13 cellular contexts compared by ENCODE assay signal in genomic region chr12:112664569-112664968, GRCh38.
DNase-seq lines count a peak whose midpoint lies in the region; ATAC-seq and TF ChIP-seq lines count a peak whose summit lies in the region.
"Had no signal": no experiment of that assay in that cellular context is flagged by ENCODE, and none has a peak within 500 bp of the region (broad histone marks: within the 10 kb centered on the region; RNA-seq: fewer than 3 reads in every experiment).

No MANE protein-coding gene starts in this region.

- H3K4me2 ChIP-seq in neural cell (ENCODE audit: low read length): no peak overlapping the region

- TF ChIP-seq CTCF in astrocyte of the spinal cord (IDR thresholded peaks at IDR 0.05; ENCODE audit: low read depth, low read length): no peak
- TF ChIP-seq CTCF in neural cell (IDR thresholded peaks at IDR 0.05; ENCODE audit: poor library complexity, severe bottlenecking): no peak
- TF ChIP-seq CTCF in GM10266 (IDR thresholded peaks at IDR 0.05; ENCODE audit: control insufficient read depth, insufficient read depth, low read depth, missing control alignments): no peak

- H3K27ac Mint-ChIP-seq in activated naive CD4-positive, alpha-beta T cell treated with anti-CD3 and anti-CD28 coated beads, Interleukin-2, amount 10 ng/mL, durations not matched to agents 7 days and 5 days: no peak overlapping the region
- H3K27ac Mint-ChIP-seq: activated naive CD8-positive, alpha-beta T cell had no signal

- no peaks in the 10 kb centered on the region for H3K9me2 ChIP-seq in neural cell (ENCODE audit: insufficient read depth, low read length)

- no peak overlapping the region for H3K27ac ChIP-seq in neural cell (ENCODE audit: low read length)
- H3K27ac ChIP-seq: skin epidermis had no signal

- ATAC-seq in GM21515 (IDR thresholded peaks at IDR 0.05; ENCODE audit: unreplicated experiment) (no peak), HG03439 (IDR thresholded peaks at IDR 0.05; ENCODE audit: unreplicated experiment) (no peak)

- in situ Hi-C loops in astrocyte of the spinal cord (cut with HindIII; ENCODE audit: low sequenced_read_pairs): no loop called here

- H3K4me1 Mint-ChIP-seq in activated naive CD4-positive, alpha-beta T cell treated with anti-CD3 and anti-CD28 coated beads, Interleukin-2, amount 10 ng/mL, durations not matched to agents 7 days and 5 days: no peaks in the 10 kb centered on the region

- H3K9me3 Mint-ChIP-seq in activated naive CD4-positive, alpha-beta T cell treated with anti-CD3 and anti-CD28 coated beads, Interleukin-2, amount 10 ng/mL, durations not matched to agents 7 days and 5 days: no peaks in the 10 kb centered on the region

- H3K36me3 Mint-ChIP-seq in activated naive CD4-positive, alpha-beta T cell treated with anti-CD3 and anti-CD28 coated beads, Interleukin-2, amount 10 ng/mL, durations not matched to agents 7 days and 5 days: no peaks in the 10 kb centered on the region
- H3K36me3 Mint-ChIP-seq: activated naive CD8-positive, alpha-beta T cell had no signal

- peak; percentile 48 for DNase-seq in activated naive CD4-positive, alpha-beta T cell treated with anti-CD3 and anti-CD28 coated beads, Interleukin-2, amount 10 ng/mL, durations not matched to agents 7 days and 5 days
- no peak for DNase-seq in activated naive CD4-positive, alpha-beta T cell treated with Interleukin-2 at 50 U/mL for 16 hours
- peak; percentile 7 for DNase-seq in M059J (ENCODE audit: low read depth)
- DNase-seq in astrocyte of the spinal cord (ENCODE audit: low read depth, low spot score): peak; percentile 1
- DNase-seq in GM10266 (ENCODE audit: extremely low spot score): no peak
- DNase-seq: activated CD4-positive, CD25-positive, alpha-beta regulatory T cell; hypothalamus; NCI-H2171 had no signal

- H3K9me3 ChIP-seq in neural cell (ENCODE audit: low read length): no peaks in the 10 kb centered on the region

- no peaks in the 10 kb centered on the region for H4K20me1 ChIP-seq in neural cell (ENCODE audit: insufficient read depth)

- no peak overlapping the region for H3K4me3 ChIP-seq in astrocyte of the spinal cord (ENCODE audit: low read depth, low read length)
- no peak overlapping the region for H3K4me3 ChIP-seq in neural cell (ENCODE audit: low read length)
- H3K4me3 ChIP-seq: skin epidermis had no signal

- TF ChIP-seq RAD21 in neural cell (conservative IDR thresholded peaks at IDR 0.05): no peak

- H3K4me3 Mint-ChIP-seq in activated naive CD4-positive, alpha-beta T cell treated with anti-CD3 and anti-CD28 coated beads, Interleukin-2, amount 10 ng/mL, durations not matched to agents 7 days and 5 days: no peak overlapping the region
- H3K4me3 Mint-ChIP-seq: activated naive CD8-positive, alpha-beta T cell had no signal

- H3K79me2 ChIP-seq in neural cell (replicated peaks; ENCODE audit: insufficient read depth, low read length): no peaks in the 10 kb centered on the region

- TF ChIP-seq EP300 in neural cell (conservative IDR thresholded peaks at IDR 0.05; ENCODE audit: poor library complexity, severe bottlenecking): no peak

- H3K27me3 Mint-ChIP-seq in activated naive CD4-positive, alpha-beta T cell treated with anti-CD3 and anti-CD28 coated beads, Interleukin-2, amount 10 ng/mL, durations not matched to agents 7 days and 5 days: peaks cover 3% of the 10 kb centered on the region

- H3K27me3 ChIP-seq in neural cell (ENCODE audit: insufficient read depth, low read depth, low read length): peaks cover 6% of the 10 kb centered on the region

- no peak overlapping the region for H3K9ac ChIP-seq in neural cell (ENCODE audit: low read length)

- H2AFZ ChIP-seq in neural cell (ENCODE audit: low read depth, low read length): no peak overlapping the region

- H3F3A ChIP-seq in neural cell (ENCODE audit: insufficient read depth, low read length, poor library complexity, severe bottlenecking): no peaks in the 10 kb centered on the region

- CTCF ChIA-PET in activated naive CD4-positive, alpha-beta T cell treated with anti-CD3 and anti-CD28 coated beads, Interleukin-2, amount 10 ng/mL, durations not matched to agents 7 days and 5 days (lab: Charles Lee): no interaction called here

- H3K36me3 ChIP-seq in neural cell (ENCODE audit: insufficient read depth, low read length): no peaks in the 10 kb centered on the region

TF ChIP-seq in neural cell, 6 proteins besides CTCF, POLR2A, EP300 and RAD21:
- TF ChIP-seq MXI1 (conservative IDR thresholded peaks at IDR 0.05; ENCODE audit: poor library complexity, severe bottlenecking) (no peak), REST (IDR thresholded peaks at IDR 0.05; ENCODE audit: borderline replicate concordance) (peak; percentile 46)

Comparison
In these comparisons a context has a peak if more than half of its experiments do, and no peak if none do; other contexts are left out.
1. DNase-seq: peak in activated naive CD4-positive, alpha-beta T cell treated with anti-CD3 and anti-CD28 coated beads, Interleukin-2, amount 10 ng/mL, durations not matched to agents 7 days and 5 days (single experiment), M059J (single experiment) and astrocyte of the spinal cord (single experiment); none in activated naive CD4-positive, alpha-beta T cell treated with Interleukin-2 at 50 U/mL for 16 hours (single experiment) and GM10266 (single experiment).